In genomic region chr7:1419310-1419634, GRCh38 we compare ENCODE assay signal across 15 cellular contexts. TPM values are rescaled to one million over a fixed set of nuclear protein-coding genes. Genes with fewer than 3 reads are reported as not detected.
DNase-seq lines count a peak whose midpoint lies in the region; FAIRE-seq and TF ChIP-seq lines count a peak whose summit lies in the region.
"Had no signal": no experiment of that assay in that cellular context is flagged by ENCODE, and none has a peak within 500 bp of the region (broad histone marks: within the 10 kb centered on the region; RNA-seq: fewer than 3 reads in every experiment).

No MANE protein-coding gene starts in this region.

- H3K27me3 ChIP-seq in spleen (replicated peaks in 1 of 7): peaks cover 0 to 60% (median 4%) of the 10 kb centered on the region in 7 donors

- no peaks in the 10 kb centered on the region for H3K9me3 Mint-ChIP-seq in chondrocyte (ENCODE audit: low read depth)
- H3K9me3 Mint-ChIP-seq: CD4-positive, alpha-beta T cell; GM23338 had no signal

- H3K27ac ChIP-seq in spleen: no peak overlapping the region
- H3K27ac ChIP-seq: C4-2B had no signal

- peaks cover 8% of the 10 kb centered on the region for H3K4me1 Mint-ChIP-seq in chondrocyte (ENCODE audit: low read depth)

- no peak overlapping the region for H3K4me3 Mint-ChIP-seq in chondrocyte (ENCODE audit: unreplicated experiment)
- H3K4me3 Mint-ChIP-seq: CD4-positive, alpha-beta T cell; GM23338 had no signal

- no peak overlapping the region for H3K27ac Mint-ChIP-seq in chondrocyte (ENCODE audit: unreplicated experiment)
- H3K27ac Mint-ChIP-seq: CD4-positive, alpha-beta T cell; GM23338 had no signal

- peak; percentile 38 for FAIRE-seq in HTR-8/SVneo (lab: Jason Lieb, UNC)
- FAIRE-seq: A204.1, GM12892, GM18507 had no signal

- WGBS in spleen, 5 donors: 86 to 94% (median 92%) methylated on average over 10 to 11 of the region's 11 CpGs

- no peaks in the 10 kb centered on the region for H3K9me3 ChIP-seq in spleen

- H3K36me3 Mint-ChIP-seq in chondrocyte (ENCODE audit: low read depth): no peaks in the 10 kb centered on the region

- DNase-seq in COLO668 (lab: John Stamatoyannopoulos, UW; ENCODE audit: unreplicated experiment) (peak; percentile 45), HTR-8/SVneo (ENCODE audit: insufficient read length, low spot score) (no peak), chondrocyte (ENCODE audit: low spot score) (peak; percentile 84), spleen (peak; percentile 41), NK-92 (lab: John Stamatoyannopoulos, UW; ENCODE audit: unreplicated experiment) (no peak), OCI-M1 (lab: John Stamatoyannopoulos, UW) (no peak)
- DNase-seq in activated CD4-positive, alpha-beta T cell treated with anti-CD3 and anti-CD28 coated beads for 48 hours: no peak
- DNase-seq: CD4-positive, alpha-beta T cell; DMS79; KBM-7 had no signal

- peaks cover 0 to 15% (median 0%) of the 10 kb centered on the region in 6 donors for H3K4me1 ChIP-seq in spleen

- no peak overlapping the region for H3K4me3 ChIP-seq in spleen
- H3K4me3 ChIP-seq: GM23338 had no signal

- no peaks in the 10 kb centered on the region for H3K36me3 ChIP-seq in spleen

- peaks cover 22% of the 10 kb centered on the region for H3K27me3 Mint-ChIP-seq in chondrocyte (ENCODE audit: low read depth)

- TF ChIP-seq CTCF in chondrocyte (IDR thresholded peaks at IDR 0.05) (no peak), spleen (IDR thresholded peaks at IDR 0.05 in 8 of 11, conservative IDR thresholded peaks at IDR 0.05 in 3 of 11) (no peak)

- no peak for TF ChIP-seq POLR2A in spleen (IDR thresholded peaks at IDR 0.05)

- intact Hi-C loops in spleen (cut with DNase I; ENCODE audit: low total_unique reads): no loop called here

RNA-seq across cellular contexts. Expression of gene MICALL2, which starts 40.0 kb away (rescaled TPM):
- 44.5 to 56.9 TPM (median 45.2 TPM) in 3 replicates for total RNA-seq in chondrocyte
- total RNA-seq in spleen: 100 to 1,000 TPM in 3 of 7 donors, 10 to 100 TPM in 4; 36.3 to 182 (median 75.8) TPM
- polyA plus RNA-seq in spleen: 100 to 1,000 TPM in 2 of 3 donors, 10 to 100 TPM in 1; 74.1 to 361 (median 307) TPM

Comparison
In these comparisons a context has a peak if more than half of its experiments do, and no peak if none do; other contexts are left out.
1. DNase-seq: peak in COLO668 (single experiment), chondrocyte (single experiment) and spleen (single experiment); none in HTR-8/SVneo (single experiment), NK-92 (single experiment), OCI-M1 (single experiment) and activated CD4-positive, alpha-beta T cell treated with anti-CD3 and anti-CD28 coated beads for 48 hours (single experiment).